ENCODE assay signal across 19 cellular contexts in the genomic region with DNA sequence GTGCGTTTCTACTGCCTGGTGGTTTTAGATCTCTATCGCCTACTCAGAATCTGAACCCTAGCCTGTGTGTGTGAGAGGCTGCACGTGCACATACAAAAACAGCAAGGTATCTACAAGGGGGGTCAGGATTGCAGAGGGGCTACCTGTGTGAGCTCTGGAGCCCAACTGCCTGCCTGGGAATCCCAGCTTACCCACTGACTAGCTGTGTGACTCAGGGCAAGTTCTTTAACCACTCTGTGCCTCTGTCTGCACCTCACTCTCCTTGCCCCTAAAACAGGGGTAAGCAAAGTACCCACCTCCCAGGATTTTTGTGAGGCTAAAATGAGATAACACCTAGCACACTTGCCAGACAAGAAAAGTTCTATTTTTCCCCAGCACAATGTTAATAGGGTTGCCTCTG. TPM values are rescaled to one million over a fixed set of nuclear protein-coding genes. Genes with fewer than 3 reads are reported as not detected.
DNase-seq lines count a peak whose midpoint lies in the region; ATAC-seq and TF ChIP-seq lines count a peak whose summit lies in the region.
"Had no signal": no experiment of that assay in that cellular context is flagged by ENCODE, and none has a peak within 500 bp of the region (broad histone marks: within the 10 kb centered on the region; RNA-seq: fewer than 3 reads in every experiment).

No MANE protein-coding gene starts in this region.

- no peak overlapping the region for H4K5ac ChIP-seq in H9 (ENCODE audit: insufficient read length, low read depth, low read length)

- no peak overlapping the region for H3K14ac ChIP-seq in H9 (ENCODE audit: insufficient read depth, low read length)

- H2BK12ac ChIP-seq in H9 (ENCODE audit: insufficient read length, low read depth, low read length), result no peak overlapping the region

- no peak overlapping the region for H3K4ac ChIP-seq in H9 (ENCODE audit: low read depth, low read length)

- H2BK15ac ChIP-seq in H9 (ENCODE audit: low read depth, low read length), result no peak overlapping the region

- H2AK5ac ChIP-seq in H9 (ENCODE audit: insufficient read length, low read length), result no peak overlapping the region

- no peak overlapping the region for H4K8ac ChIP-seq in H9 (replicated peaks; ENCODE audit: insufficient read length, low read depth, low read length)

- H3K27ac Mint-ChIP-seq in H9, result peak overlapping the region in 2 of 3 experiments; percentile 81 to 84; a peak in 5 of 7 replicates
- H3K27ac Mint-ChIP-seq: CD8-positive, alpha-beta T cell had no signal

- H3K4me1 ChIP-seq in H9 (ENCODE audit: insufficient read depth, low read length) (peaks cover 10% of the 10 kb centered on the region), adrenal gland (replicated peaks in 1 of 2) (peaks cover 59 to 70% of the 10 kb centered on the region in 2 donors), iPS-20b (ENCODE audit: insufficient read depth, low read length) (peaks cover 39% of the 10 kb centered on the region), sigmoid colon (peaks cover 0 to 81% (median 69%) of the 10 kb centered on the region in 4 donors), ascending aorta (peaks cover 0 to 23% of the 10 kb centered on the region in 2 donors)

- H2BK5ac ChIP-seq in H9 (ENCODE audit: insufficient read length, low read length), result no peak overlapping the region

- no peak for TF ChIP-seq POLR2A in adrenal gland (IDR thresholded peaks at IDR 0.05)
- no peak for TF ChIP-seq POLR2A in sigmoid colon (IDR thresholded peaks at IDR 0.05)

- no peaks in the 10 kb centered on the region for H4K20me1 ChIP-seq in H9 (ENCODE audit: control insufficient read depth, insufficient read depth, insufficient read length)

- no peak overlapping the region for H3T11ph ChIP-seq in H9 (ENCODE audit: low read length)

- DNase-seq in H9 (no peak), adrenal gland (no peak), sigmoid colon (no peak), ascending aorta (ENCODE audit: low spot score in 2 of 2) (no peak), GM13976 (ENCODE audit: low spot score) (no peak), GM19240 (ENCODE audit: insufficient read length, low spot score) (no peak)
- DNase-seq: CD8-positive, alpha-beta T cell; DMS79; NCI-H1105 treated with DMSO at 0.1 percent for 48 hours; NCI-H1694; NCI-H2081 treated with DMSO at 0.1 percent for 48 hours; NCI-H446 treated with DMSO at 0.1 percent for 48 hours; NK-92 treated with Interleukin-12 subunit alpha and Interleukin-12 subunit beta, amount 100 ng/mL, for 24 hours; SHP77 treated with DMSO at 0.1 percent for 48 hours; SK-N-SH had no signal

- no peak overlapping the region for H3K56ac ChIP-seq in H9 (ENCODE audit: insufficient read length, low read depth, low read length)

- intact Hi-C loops in adrenal gland (cut with DNase I) (no loop called here), sigmoid colon (cut with DNase I) (no loop called here), ascending aorta (cut with DNase I) (no loop called here)

- no peak overlapping the region for H2BK20ac ChIP-seq in H9 (ENCODE audit: low read depth, low read length, poor library complexity, severe bottlenecking)

- no peak overlapping the region for H3K4me3 ChIP-seq in adrenal gland
- no peak overlapping the region for H3K4me3 ChIP-seq in iPS-20b (ENCODE audit: low read length)
- no peak overlapping the region for H3K4me3 ChIP-seq in sigmoid colon
- no peak overlapping the region for H3K4me3 ChIP-seq in ascending aorta
- H3K4me3 ChIP-seq: BLaER1 treated with 17β-estradiol and CSF1 and Interleukin-3, amounts not matched to agents 10 nM and 100 nM had no signal

- H3K23ac ChIP-seq in H9 (ENCODE audit: insufficient read length, low read depth, low read length), result no peak overlapping the region

- no peak overlapping the region for H3K4me3 Mint-ChIP-seq in H9
- H3K4me3 Mint-ChIP-seq: CD8-positive, alpha-beta T cell had no signal

- no peak overlapping the region for H2BK120ac ChIP-seq in H9 (ENCODE audit: low read depth, low read length, poor library complexity, severe bottlenecking)

- H3K9ac ChIP-seq in H9 (ENCODE audit: extremely low read depth, insufficient read length, low read length) (no peak overlapping the region), iPS-20b (ENCODE audit: low read depth, low read length) (0 out of 2 replicates have a peak overlapping the region, but pooled peaks have one; percentile 29)
- H3K9ac ChIP-seq: BLaER1 treated with 17β-estradiol and CSF1 and Interleukin-3, amounts not matched to agents 10 nM and 100 nM; SK-N-SH had no signal

- no peak overlapping the region for H3K4me2 ChIP-seq in H9 (ENCODE audit: insufficient read depth, insufficient read length, low read length)
- H3K4me2 ChIP-seq: SK-N-SH had no signal

- H3K79me2 ChIP-seq in H9 (ENCODE audit: insufficient read depth, low read length), result peaks cover 5% of the 10 kb centered on the region; the same call in 1 of the 2 replicates

- H3K27me3 ChIP-seq in H9 (ENCODE audit: insufficient read depth, low read length), result no peaks in the 10 kb centered on the region
- H3K27me3 ChIP-seq in adrenal gland, result no peaks in the 10 kb centered on the region
- H3K27me3 ChIP-seq in iPS-20b (ENCODE audit: insufficient read depth, low read length), result no peaks in the 10 kb centered on the region
- no peaks in the 10 kb centered on the region for H3K27me3 ChIP-seq in sigmoid colon
- no peaks in the 10 kb centered on the region for H3K27me3 ChIP-seq in ascending aorta
- H3K27me3 ChIP-seq: BLaER1 treated with 17β-estradiol and CSF1 and Interleukin-3, amounts not matched to agents 10 nM and 100 nM had no signal

- H3K36me3 ChIP-seq in adrenal gland (replicated peaks in 1 of 2), result no peaks in the 10 kb centered on the region
- H3K36me3 ChIP-seq in iPS-20b (ENCODE audit: insufficient read depth, low read depth, low read length), result no peaks in the 10 kb centered on the region
- H3K36me3 ChIP-seq in sigmoid colon, result no peaks in the 10 kb centered on the region
- H3K36me3 ChIP-seq in ascending aorta, result no peaks in the 10 kb centered on the region
- H3K36me3 ChIP-seq: BLaER1 treated with 17β-estradiol and CSF1 and Interleukin-3, amounts not matched to agents 10 nM and 100 nM had no signal

- no peak for TF ChIP-seq EP300 in sigmoid colon (IDR thresholded peaks at IDR 0.05)

- no peaks in the 10 kb centered on the region for H3K23me2 ChIP-seq in H9 (ENCODE audit: insufficient read length, low read depth, low read length, poor library complexity, severe bottlenecking)

- H3K27ac ChIP-seq in H9 (ENCODE audit: insufficient read length, low read depth, low read length) (no peak overlapping the region), adrenal gland (peak overlapping the region in 4 of 5 donors; percentile 68 to 96 (median 86)), iPS-20b (ENCODE audit: low read length) (no peak overlapping the region), sigmoid colon (peak overlapping the region; percentile 25 to 80 (median 62)), ascending aorta (no peak overlapping the region)
- H3K27ac ChIP-seq: BLaER1 treated with 17β-estradiol and CSF1 and Interleukin-3, amounts not matched to agents 10 nM and 100 nM; HL-60 had no signal

- ATAC-seq in HG03039 (IDR thresholded peaks at IDR 0.05; ENCODE audit: unreplicated experiment), result no peak
- ATAC-seq: CD8-positive, alpha-beta T cell had no signal

- in situ Hi-C loops in GM13976 (cut with MboI; ENCODE audit: low sequenced_read_pairs, unreplicated experiment), result no loop called here

- WGBS in H9 (ENCODE audit: extremely low coverage, insufficient read length, low lambda C conversion rate), result no CpG with 5 or more reads among the region's 3 CpGs
- 75 to 88% (median 81%) methylated on average over 3 of the region's 3 CpGs for WGBS in adrenal gland, 4 donors
- WGBS in sigmoid colon, 2 donors, result 64 to 72% methylated on average over 3 of the region's 3 CpGs

- H2AFZ ChIP-seq in H9 (ENCODE audit: low read length), result no peak overlapping the region

- H3K36me3 Mint-ChIP-seq in H9 (ENCODE audit: insufficient read depth in 1 of 3, low read depth in 3 of 3), result no peaks in the 10 kb centered on the region
- H3K36me3 Mint-ChIP-seq: CD8-positive, alpha-beta T cell had no signal

- H3K9me3 Mint-ChIP-seq in H9, result no peaks in the 10 kb centered on the region
- H3K9me3 Mint-ChIP-seq: CD8-positive, alpha-beta T cell had no signal

- H4K91ac ChIP-seq in H9 (ENCODE audit: insufficient read length, low read depth, low read length), result no peak overlapping the region

- peaks cover 5% of the 10 kb centered on the region for H3K79me1 ChIP-seq in H9 (ENCODE audit: insufficient read depth, low read depth, low read length, poor library complexity, severe bottlenecking)

- H3K27me3 Mint-ChIP-seq in H9 (ENCODE audit: low read depth), result no peaks in the 10 kb centered on the region

- H3K9me3 ChIP-seq in H9 (ENCODE audit: control insufficient read depth, low read depth, low read length) (no peaks in the 10 kb centered on the region), adrenal gland (replicated peaks in 1 of 3) (no peaks in the 10 kb centered on the region), iPS-20b (ENCODE audit: insufficient read depth, low read depth, low read length) (no peaks in the 10 kb centered on the region), sigmoid colon (no peaks in the 10 kb centered on the region), ascending aorta (no peaks in the 10 kb centered on the region)
- H3K9me3 ChIP-seq: BLaER1 treated with 17β-estradiol and CSF1 and Interleukin-3, amounts not matched to agents 10 nM and 100 nM; SK-N-SH had no signal

- no peak for TF ChIP-seq CTCF in H9 (conservative IDR thresholded peaks at IDR 0.05)
- no peak for TF ChIP-seq CTCF in adrenal gland (IDR thresholded peaks at IDR 0.05)
- TF ChIP-seq CTCF in sigmoid colon (IDR thresholded peaks at IDR 0.05), result no peak
- no peak for TF ChIP-seq CTCF in ascending aorta (IDR thresholded peaks at IDR 0.05)
- no peak for TF ChIP-seq CTCF in GM13976 (IDR thresholded peaks at IDR 0.05; ENCODE audit: borderline replicate concordance, control extremely low read depth, extremely low read depth, insufficient read depth, missing control alignments)

- H3K4me1 Mint-ChIP-seq in H9, result peaks cover 60 to 66% of the 10 kb centered on the region in 2 experiments

- no peak overlapping the region for H3K18ac ChIP-seq in H9 (ENCODE audit: insufficient read length, low read depth, low read length)

RNA-seq across cellular contexts. Expression of gene DLG5, which starts 32.5 kb away (rescaled TPM):
- total RNA-seq in H9 (2021) (67.2 and 67.4 TPM in 2 replicates), adrenal gland (100 to 1,000 TPM in 6 of 8 donors, 10 to 100 TPM in 2; 81.8 to 175 (median 125) TPM), sigmoid colon (10 to 100 TPM; 41.0 to 78.1 (median 49.4) TPM), ascending aorta (32.9 TPM)
- polyA plus RNA-seq in adrenal gland (10 to 100 TPM; 39.6 to 94.4 (median 88.6) TPM), sigmoid colon (10 to 100 TPM in 1 of 3 donors, 1 to 10 TPM in 2; 6.0 to 20.3 (median 7.2) TPM)

Comparison
In these comparisons a context has a peak if more than half of its experiments do, and no peak if none do; other contexts are left out.
1. H3K27ac ChIP-seq: peak in adrenal gland (4 of 5) and sigmoid colon (4 of 4); none in H9 (single experiment), iPS-20b (single experiment) and ascending aorta (0 of 2).